ENCODE assay signal across 1 cellular context in the genomic region with DNA sequence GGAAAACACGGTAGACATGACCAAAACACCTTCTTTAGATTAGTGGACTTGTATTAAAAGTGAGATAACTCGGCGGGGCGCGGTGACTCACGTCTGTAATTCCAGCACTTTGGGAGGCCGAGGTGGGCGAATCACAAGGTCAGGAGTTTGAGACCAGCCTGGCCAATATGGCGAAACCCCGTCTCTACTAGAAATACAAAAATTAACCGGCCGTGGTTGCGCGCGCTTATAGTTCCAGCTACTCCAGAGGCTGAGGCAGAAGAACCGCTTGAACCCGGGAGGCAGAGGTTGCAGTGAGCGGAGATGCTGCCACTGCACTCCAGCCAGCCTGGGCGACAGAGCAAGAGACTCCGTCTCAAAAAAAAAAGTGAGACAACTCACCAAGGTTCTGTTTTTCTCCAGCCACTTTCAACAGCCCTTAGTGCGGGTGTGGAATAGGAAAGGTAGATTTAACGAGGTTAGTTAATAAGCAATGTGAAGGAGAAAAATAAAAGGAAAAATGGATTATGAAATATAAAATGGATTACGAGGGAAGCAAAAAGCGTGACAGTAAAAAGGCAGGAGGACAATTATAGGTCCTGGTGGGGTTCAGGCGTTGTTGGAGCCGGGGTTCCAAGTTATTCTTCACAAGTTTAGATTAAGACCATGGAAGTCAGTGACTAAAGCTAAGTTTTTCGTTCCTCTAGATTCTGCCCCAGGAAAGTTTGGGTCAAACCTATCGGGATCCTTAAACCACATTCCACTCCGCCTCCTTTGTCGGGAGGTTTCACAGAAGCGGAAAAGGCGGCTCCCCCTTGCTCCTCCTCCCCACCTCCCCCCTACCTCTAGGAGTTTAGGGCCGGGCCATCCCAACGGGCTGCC.
TF ChIP-seq lines count a peak whose summit lies in the region.

No MANE protein-coding gene starts in this region.

TF ChIP-seq in GM12878, 131 proteins besides CTCF, POLR2A, EP300 and RAD21 (continued from another document):
- no peak for TF ChIP-seq FOS (IDR thresholded peaks at IDR 0.05; ENCODE audit: borderline replicate concordance, extremely low read depth, insufficient read length)
- 0 out of 2 replicates have a peak, but pooled peaks have one; percentile 18 for TF ChIP-seq YY1 (IDR thresholded peaks at IDR 0.05; ENCODE audit: low read depth, low read length)
- TF ChIP-seq ZNF24 (IDR thresholded peaks at IDR 0.05), result no peak
- TF ChIP-seq TBL1XR1 (IDR thresholded peaks at IDR 0.05; ENCODE audit: low read depth, low read length), result no peak
- no peak for TF ChIP-seq ZZZ3 (IDR thresholded peaks at IDR 0.05; ENCODE audit: control insufficient read depth, insufficient read length, low read depth)
- TF ChIP-seq HDAC2 (IDR thresholded peaks at IDR 0.05), result no peak
- no peak for TF ChIP-seq BMI1 (IDR thresholded peaks at IDR 0.05; ENCODE audit: borderline replicate concordance)
- no peak for TF ChIP-seq ZNF217 (IDR thresholded peaks at IDR 0.05)
- no peak for TF ChIP-seq BCL3 (IDR thresholded peaks at IDR 0.05; ENCODE audit: borderline replicate concordance, insufficient read depth, low read depth, low read length, poor library complexity, severe bottlenecking)
- TF ChIP-seq SP1 (IDR thresholded peaks at IDR 0.05; ENCODE audit: low read depth, low read length), result no peak
- TF ChIP-seq IRF4 (IDR thresholded peaks at IDR 0.05; ENCODE audit: low read depth, low read length), result 0 out of 2 replicates have a peak, but pooled peaks have one; percentile 6
- TF ChIP-seq MYC (IDR thresholded peaks at IDR 0.05; ENCODE audit: insufficient read depth, insufficient read length, insufficient replicate concordance, low read length, severe bottlenecking), result no peak
- 0 out of 2 replicates have a peak, but pooled peaks have one; percentile 24 for TF ChIP-seq TCF7 (IDR thresholded peaks at IDR 0.05; ENCODE audit: borderline replicate concordance)
- TF ChIP-seq PAX5 (IDR thresholded peaks at IDR 0.05; ENCODE audit: borderline replicate concordance, low read depth, low read length), result no peak
- TF ChIP-seq HDGF (IDR thresholded peaks at IDR 0.05), result peak; percentile 64; the same call in 1 of the 2 replicates
- TF ChIP-seq NFIC (IDR thresholded peaks at IDR 0.05; ENCODE audit: low read depth, low read length), result no peak
- TF ChIP-seq SMARCA5 (IDR thresholded peaks at IDR 0.05), result no peak
- no peak for TF ChIP-seq HSF1 (IDR thresholded peaks at IDR 0.05; ENCODE audit: low read depth, low read length)
- TF ChIP-seq STAT1 (conservative IDR thresholded peaks at IDR 0.05), result no peak
- TF ChIP-seq SKIL (IDR thresholded peaks at IDR 0.05; ENCODE audit: low read depth, poor library complexity, severe bottlenecking), result peak; percentile 54
- no peak for TF ChIP-seq RB1 (IDR thresholded peaks at IDR 0.05; ENCODE audit: borderline replicate concordance)
- TF ChIP-seq TARDBP (IDR thresholded peaks at IDR 0.05; ENCODE audit: borderline replicate concordance), result no peak
- TF ChIP-seq SPI1 (IDR thresholded peaks at IDR 0.05; ENCODE audit: borderline replicate concordance, insufficient read depth, low read depth, low read length), result no peak
- no peak for TF ChIP-seq CHD1 (IDR thresholded peaks at IDR 0.05; ENCODE audit: low read depth, low read length)
TF ChIP-seq in GM12878: peak in this region for 8.
